ENCODE assay signal across 10 cellular contexts in the genomic region with DNA sequence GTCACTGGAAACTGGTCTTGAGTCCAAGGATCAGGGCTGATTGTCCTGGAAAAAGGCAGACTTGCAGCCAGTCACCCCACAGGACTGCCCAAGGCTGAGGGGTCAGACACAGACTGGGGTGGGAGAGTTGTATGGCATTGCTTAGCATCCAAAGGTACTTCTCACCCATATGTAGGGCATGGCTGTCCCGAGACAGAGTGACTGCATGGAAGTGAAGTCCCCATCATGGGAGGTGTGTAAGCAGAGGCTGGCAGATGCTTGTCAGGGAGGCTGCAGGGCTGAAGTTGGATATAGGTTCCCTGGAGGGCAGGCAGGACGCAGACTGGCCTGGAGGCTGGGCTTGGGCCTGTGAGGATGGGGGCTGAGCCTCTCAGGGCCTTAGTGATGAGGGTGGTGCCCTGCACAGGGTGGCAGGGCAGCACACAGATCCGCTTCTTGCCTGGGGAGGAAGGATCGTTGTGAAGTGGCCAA. TPM values are rescaled to one million over a fixed set of nuclear protein-coding genes. Genes with fewer than 3 reads are reported as not detected.
A peak's percentile ranks its signal among the peaks of the same experiment; 100 is the strongest.
DNase-seq lines count a peak whose midpoint lies in the region; ATAC-seq and TF ChIP-seq lines count a peak whose summit lies in the region.
"Had no signal": no experiment of that assay in that cellular context is flagged by ENCODE, and none has a peak within 500 bp of the region (broad histone marks: within the 10 kb centered on the region; RNA-seq: fewer than 3 reads in every experiment).

No MANE protein-coding gene starts in this region.

- no peaks in the 10 kb centered on the region for H3K27me3 ChIP-seq in CD4-positive, alpha-beta memory T cell (ENCODE audit: insufficient read depth, low read length)
- H3K27me3 ChIP-seq: thyroid gland had no signal

- H3K36me3 Mint-ChIP-seq in CD4-positive, alpha-beta memory T cell: peaks cover 12 to 49% of the 10 kb centered on the region in 2 donors
- H3K36me3 Mint-ChIP-seq in activated naive CD8-positive, alpha-beta T cell treated with anti-CD3 and anti-CD28 coated beads, Interleukin-2, amount 10 ng/mL, durations not matched to agents 7 days and 5 days: peaks cover 26% of the 10 kb centered on the region
- H3K36me3 Mint-ChIP-seq in natural killer cell treated with Interleukin-12 subunit alpha and Interleukin-12 subunit beta and Interleukin-15 and Interleukin-18, amount 100 ng/mL, for 72 hours: peaks cover 4% of the 10 kb centered on the region

- H3K9me3 ChIP-seq in CD4-positive, alpha-beta memory T cell (ENCODE audit: control insufficient read depth in 1 of 2, low read length in 2 of 2): no peaks in the 10 kb centered on the region
- no peaks in the 10 kb centered on the region for H3K9me3 ChIP-seq in HEK293 (ENCODE audit: control insufficient read depth, insufficient read depth, low read depth, low read length)
- H3K9me3 ChIP-seq: thyroid gland had no signal

- POLR2A ChIA-PET in CD4-positive, alpha-beta memory T cell (lab: Charles Lee; ENCODE audit: partially characterized antibody): interaction anchor here (1.2 to 17.8 kb wide), 3 partner anchors 11 to 28 kb away, joined by 6 to 472 read pairs (median 6); a partner anchor contains a TSS
- POLR2A ChIA-PET in HEK293 (lab: Yijun Ruan, JAX): no interaction called here
- POLR2A ChIA-PET in activated naive CD8-positive, alpha-beta T cell treated with anti-CD3 and anti-CD28 coated beads, Interleukin-2, amount 10 ng/mL, durations not matched to agents 7 days and 5 days (lab: Charles Lee): no interaction called here

- peaks cover 33% of the 10 kb centered on the region for H3K4me1 ChIP-seq in CD4-positive, alpha-beta memory T cell (ENCODE audit: insufficient read depth, low read length)
- no peaks in the 10 kb centered on the region for H3K4me1 ChIP-seq in HEK293 (ENCODE audit: control insufficient read depth, insufficient read depth, low read length)

- intact Hi-C loops in CD4-positive, alpha-beta memory T cell (cut with micrococcal nuclease): loop anchor here (2.0 kb wide), 1 partner anchor 53 kb away; no protein-coding TSS in a partner anchor

- no peak for ATAC-seq in activated naive CD8-positive, alpha-beta T cell treated with anti-CD3 and anti-CD28 coated beads, Interleukin-2, amount 10 ng/mL, durations not matched to agents 7 days and 5 days (ENCODE audit: low read depth)
- no peak for ATAC-seq in natural killer cell treated with Interleukin-12 subunit alpha and Interleukin-12 subunit beta and Interleukin-15 and Interleukin-18, amount 100 ng/mL, for 72 hours
- no peak for ATAC-seq in HG03342 (IDR thresholded peaks at IDR 0.05; ENCODE audit: unreplicated experiment)

- peak overlapping the region; percentile 23 for H3K27ac ChIP-seq in CD4-positive, alpha-beta memory T cell (ENCODE audit: low read depth, low read length)
- no peak overlapping the region for H3K27ac ChIP-seq in HEK293 (ENCODE audit: extremely low read depth, low read depth, low read length)
- H3K27ac ChIP-seq: PC-9, thyroid gland had no signal

- CTCF ChIA-PET in CD4-positive, alpha-beta memory T cell (lab: Charles Lee; ENCODE audit: partially characterized antibody): interaction anchor here (0.8 to 4.9 kb wide), 6 partner anchors 13 to 79 kb away, joined by 3 to 69 read pairs (median 6); a partner anchor contains a TSS
- CTCF ChIA-PET in HEK293 (lab: Yijun Ruan, JAX): interaction anchor here (0.7 to 4.3 kb wide), 8 partner anchors 9 to 518 kb away, joined by 3 to 32 read pairs (median 4); no protein-coding TSS in a partner anchor

- DNase-seq in CD4-positive, alpha-beta memory T cell: no peak
- DNase-seq in activated naive CD8-positive, alpha-beta T cell treated with anti-CD3 and anti-CD28 coated beads, Interleukin-2, amount 10 ng/mL, durations not matched to agents 7 days and 5 days: peak; percentile 25
- DNase-seq in natural killer cell treated with Interleukin-12 subunit alpha and Interleukin-12 subunit beta and Interleukin-15 and Interleukin-18, amount 100 ng/mL, for 72 hours (ENCODE audit: low spot score): peak; percentile 56
- DNase-seq in NCI-H510A treated with DMSO at 0.1 percent for 48 hours (lab: John Stamatoyannopoulos, UW): no peak
- DNase-seq in NCI-H82 (lab: John Stamatoyannopoulos, UW): no peak
- DNase-seq: cerebellar nuclear complex, PC-9, thyroid gland had no signal

- H3K36me3 ChIP-seq in CD4-positive, alpha-beta memory T cell (ENCODE audit: insufficient read depth, low read length): peaks cover 72% of the 10 kb centered on the region
- no peaks in the 10 kb centered on the region for H3K36me3 ChIP-seq in HEK293 (ENCODE audit: control insufficient read depth in 2 of 2, insufficient read depth in 1 of 2, low read length in 2 of 2)
- H3K36me3 ChIP-seq: thyroid gland had no signal

- H3K4me3 Mint-ChIP-seq in CD4-positive, alpha-beta memory T cell: peak overlapping the region in 1 of 8 donors; percentile 10
- H3K4me3 Mint-ChIP-seq in activated naive CD8-positive, alpha-beta T cell treated with anti-CD3 and anti-CD28 coated beads, Interleukin-2, amount 10 ng/mL, durations not matched to agents 7 days and 5 days: no peak overlapping the region
- H3K4me3 Mint-ChIP-seq in natural killer cell treated with Interleukin-12 subunit alpha and Interleukin-12 subunit beta and Interleukin-15 and Interleukin-18, amount 100 ng/mL, for 72 hours: no peak overlapping the region

- peaks cover 21 to 35% (median 29%) of the 10 kb centered on the region in 4 donors for H3K4me1 Mint-ChIP-seq in CD4-positive, alpha-beta memory T cell
- H3K4me1 Mint-ChIP-seq in activated naive CD8-positive, alpha-beta T cell treated with anti-CD3 and anti-CD28 coated beads, Interleukin-2, amount 10 ng/mL, durations not matched to agents 7 days and 5 days: peaks cover 48% of the 10 kb centered on the region
- peaks cover 35 to 49% of the 10 kb centered on the region in 2 donors for H3K4me1 Mint-ChIP-seq in natural killer cell treated with Interleukin-12 subunit alpha and Interleukin-12 subunit beta and Interleukin-15 and Interleukin-18, amount 100 ng/mL, for 72 hours (ENCODE audit: low read depth in 2 of 2)

- no peaks in the 10 kb centered on the region for H3K9me3 Mint-ChIP-seq in CD4-positive, alpha-beta memory T cell
- H3K9me3 Mint-ChIP-seq in activated naive CD8-positive, alpha-beta T cell treated with anti-CD3 and anti-CD28 coated beads, Interleukin-2, amount 10 ng/mL, durations not matched to agents 7 days and 5 days: no peaks in the 10 kb centered on the region
- no peaks in the 10 kb centered on the region for H3K9me3 Mint-ChIP-seq in natural killer cell treated with Interleukin-12 subunit alpha and Interleukin-12 subunit beta and Interleukin-15 and Interleukin-18, amount 100 ng/mL, for 72 hours

- H3K27ac Mint-ChIP-seq in CD4-positive, alpha-beta memory T cell: peak overlapping the region; percentile 22 to 95 (median 60)
- H3K27ac Mint-ChIP-seq in activated naive CD8-positive, alpha-beta T cell treated with anti-CD3 and anti-CD28 coated beads, Interleukin-2, amount 10 ng/mL, durations not matched to agents 7 days and 5 days: peak overlapping the region; percentile 64
- peak overlapping the region; percentile 63 to 100 for H3K27ac Mint-ChIP-seq in natural killer cell treated with Interleukin-12 subunit alpha and Interleukin-12 subunit beta and Interleukin-15 and Interleukin-18, amount 100 ng/mL, for 72 hours

- no peak for TF ChIP-seq CTCF in HEK293 (tag by site-specific recombination; IDR thresholded peaks at IDR 0.05)

- no peak overlapping the region for H3K4me3 ChIP-seq in CD4-positive, alpha-beta memory T cell (ENCODE audit: low read length in 2 of 2)
- H3K4me3 ChIP-seq in HEK293 (ENCODE audit: low read depth, low read length): no peak overlapping the region
- H3K4me3 ChIP-seq: PC-9, thyroid gland had no signal

- no peaks in the 10 kb centered on the region for H3K27me3 Mint-ChIP-seq in CD4-positive, alpha-beta memory T cell
- no peaks in the 10 kb centered on the region for H3K27me3 Mint-ChIP-seq in activated naive CD8-positive, alpha-beta T cell treated with anti-CD3 and anti-CD28 coated beads, Interleukin-2, amount 10 ng/mL, durations not matched to agents 7 days and 5 days
- H3K27me3 Mint-ChIP-seq in natural killer cell treated with Interleukin-12 subunit alpha and Interleukin-12 subunit beta and Interleukin-15 and Interleukin-18, amount 100 ng/mL, for 72 hours: no peaks in the 10 kb centered on the region

TF ChIP-seq in HEK293, 187 proteins besides CTCF, POLR2A, EP300 and RAD21:
- TF ChIP-seq ZNF785 (tag by site-specific recombination; IDR thresholded peaks at IDR 0.05): no peak
- peak; percentile 64; the same call in 1 of the 2 replicates for TF ChIP-seq ZNF548 (tag by site-specific recombination; IDR thresholded peaks at IDR 0.05)
- no peak for TF ChIP-seq ZNF658 (tag by site-specific recombination; IDR thresholded peaks at IDR 0.05)
- TF ChIP-seq, protein P1, sequence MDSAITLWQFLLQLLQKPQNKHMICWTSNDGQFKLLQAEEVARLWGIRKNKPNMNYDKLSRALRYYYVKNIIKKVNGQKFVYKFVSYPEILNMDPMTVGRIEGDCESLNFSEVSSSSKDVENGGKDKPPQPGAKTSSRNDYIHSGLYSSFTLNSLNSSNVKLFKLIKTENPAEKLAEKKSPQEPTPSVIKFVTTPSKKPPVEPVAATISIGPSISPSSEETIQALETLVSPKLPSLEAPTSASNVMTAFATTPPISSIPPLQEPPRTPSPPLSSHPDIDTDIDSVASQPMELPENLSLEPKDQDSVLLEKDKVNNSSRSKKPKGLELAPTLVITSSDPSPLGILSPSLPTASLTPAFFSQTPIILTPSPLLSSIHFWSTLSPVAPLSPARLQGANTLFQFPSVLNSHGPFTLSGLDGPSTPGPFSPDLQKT (IDR thresholded peaks at IDR 0.05; ENCODE audit: borderline replicate concordance, low read depth, low read length): no peak

RNA-seq across cellular contexts. Expression of a gene that starts 31.1 kb away (rescaled TPM):
- total RNA-seq in CD4-positive, alpha-beta memory T cell: 100 to 1,000 TPM; 225 to 233 TPM
- 10 to 100 TPM; 62.4 to 63.3 TPM for polyA plus RNA-seq in CD4-positive, alpha-beta memory T cell
- total RNA-seq in activated naive CD8-positive, alpha-beta T cell treated with anti-CD3 and anti-CD28 coated beads, Interleukin-2, amount 10 ng/mL, durations not matched to agents 7 days and 5 days: 100 to 1,000 TPM; 238 to 241 TPM
- total RNA-seq in natural killer cell treated with Interleukin-12 subunit alpha and Interleukin-12 subunit beta and Interleukin-15 and Interleukin-18, amount 100 ng/mL, for 72 hours: 100 to 1,000 TPM; 161 to 167 TPM
- total RNA-seq: PC-9 had no signal

RNA-seq across cellular contexts. Expression of a gene that starts 44.9 kb away (rescaled TPM):
- 10 to 100 TPM; 13.3 to 14.3 TPM for total RNA-seq in CD4-positive, alpha-beta memory T cell
- polyA plus RNA-seq in CD4-positive, alpha-beta memory T cell: 10 to 100 TPM; 35.7 to 35.9 TPM
- 10 to 100 TPM; 18.0 to 23.4 TPM for total RNA-seq in activated naive CD8-positive, alpha-beta T cell treated with anti-CD3 and anti-CD28 coated beads, Interleukin-2, amount 10 ng/mL, durations not matched to agents 7 days and 5 days
- 10 to 100 TPM; 49.3 to 54.9 TPM for total RNA-seq in natural killer cell treated with Interleukin-12 subunit alpha and Interleukin-12 subunit beta and Interleukin-15 and Interleukin-18, amount 100 ng/mL, for 72 hours

Comparison
In these comparisons a context has a peak if more than half of its experiments do, and no peak if none do; other contexts are left out.
1. DNase-seq: peak in activated naive CD8-positive, alpha-beta T cell treated with anti-CD3 and anti-CD28 coated beads, Interleukin-2, amount 10 ng/mL, durations not matched to agents 7 days and 5 days (single experiment) and natural killer cell treated with Interleukin-12 subunit alpha and Interleukin-12 subunit beta and Interleukin-15 and Interleukin-18, amount 100 ng/mL, for 72 hours (single experiment); none in CD4-positive, alpha-beta memory T cell (0 of 5), NCI-H510A treated with DMSO at 0.1 percent for 48 hours (single experiment) and NCI-H82 (single experiment).
2. Peak in every context shown above with its lines, with median percentiles within 50 percentile points of each other: H3K27ac Mint-ChIP-seq.